8 cellular contexts compared by ENCODE assay signal in the genomic region with DNA sequence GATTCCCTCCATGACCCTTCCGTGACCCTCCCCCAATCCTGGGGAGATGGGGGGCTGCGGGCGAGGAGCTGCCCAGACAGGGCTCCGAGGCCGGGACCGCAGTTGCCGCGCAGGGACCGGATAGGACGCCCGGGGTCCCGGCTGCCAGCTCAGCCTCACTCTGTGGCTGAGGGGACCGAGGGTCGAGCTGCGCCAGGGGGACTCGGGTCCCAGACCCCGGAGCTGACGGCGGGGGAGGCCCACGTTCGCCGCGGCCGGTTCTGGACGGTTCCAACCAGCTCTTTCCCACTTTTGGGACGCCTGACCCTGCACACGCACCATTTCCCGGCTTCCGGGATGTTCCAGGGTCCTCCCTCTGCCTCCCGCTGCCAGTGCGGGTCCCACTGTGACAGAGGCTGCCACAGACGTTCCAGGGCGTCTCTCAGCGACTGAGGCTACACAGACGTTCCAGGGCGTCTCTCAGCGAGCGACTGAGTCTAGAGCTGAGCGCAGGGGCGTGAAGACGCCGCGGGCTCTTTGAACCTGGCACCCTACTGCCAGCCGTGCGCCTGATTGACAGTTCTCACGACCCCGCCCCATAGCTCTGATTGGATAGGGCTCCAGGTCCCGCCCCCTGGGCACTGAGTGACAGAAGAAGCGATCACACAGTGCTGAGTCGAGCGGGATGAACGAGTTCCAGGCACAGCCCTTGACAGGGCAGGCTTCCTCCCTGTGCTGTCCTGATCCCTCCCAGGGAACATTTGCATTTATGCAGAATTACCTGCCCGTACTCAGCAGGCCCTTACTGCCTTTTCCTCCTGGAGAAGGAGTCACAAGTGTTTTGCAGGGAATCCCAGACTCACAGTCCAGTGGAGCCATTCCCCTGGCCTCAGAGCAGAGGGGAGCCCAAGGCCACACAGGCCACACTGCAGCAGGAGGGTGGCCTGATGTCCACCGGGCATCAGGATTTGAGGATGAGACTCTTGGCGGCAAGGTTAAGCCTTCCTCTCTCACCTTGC. TPM values are rescaled to one million over a fixed set of nuclear protein-coding genes. Genes with fewer than 3 reads are reported as not detected.
DNase-seq lines count a peak whose midpoint lies in the region; ATAC-seq and TF ChIP-seq lines count a peak whose summit lies in the region.

A gene (minus strand): TSS at position 472 of the 998 bp plus-strand sequence. CDS start 151 bp downstream, at position 321.

- intact Hi-C loops in A673 (cut with micrococcal nuclease; ENCODE audit: unreplicated experiment) = no loop called here

- no peak for TF ChIP-seq CTCF in A673 (conservative IDR thresholded peaks at IDR 0.05; ENCODE audit: low read depth, low read length)

- CTCF ChIA-PET in A673 (lab: Charles Lee) = interaction anchor here (1.2 kb wide), 1 partner anchor 274 kb away, joined by 4 read pairs; no protein-coding TSS in a partner anchor

- H3K27ac ChIP-seq in A673 (ENCODE audit: low read depth, low read length, poor library complexity, severe bottlenecking) (no peak within 1 kb of the TSS), cingulate gyrus (ENCODE audit: low read depth, low read length) (peak within 1 kb of the TSS; percentile 75)

- H3K27me3 ChIP-seq in A673 (replicated peaks; ENCODE audit: insufficient read depth, low read depth, low read length, poor library complexity) = peaks cover 5% of the 10 kb centered on the region

- no peaks in the 10 kb centered on the region for H3K9me3 ChIP-seq in A673 (ENCODE audit: low read depth, low read length, poor library complexity, severe bottlenecking)

- BruUV-seq in A673 (replicated peaks; lab: Mats Ljungman, UMichigan) = no TSS peak

- peak within 1 kb of the TSS; percentile 61 for H3K4me3 ChIP-seq in A673 (ENCODE audit: low read depth, low read length, poor library complexity, severe bottlenecking)

- no peaks in the 10 kb centered on the region for H3K4me1 ChIP-seq in A673 (ENCODE audit: insufficient read depth, low read length, poor library complexity, severe bottlenecking)

- POLR2A ChIA-PET in A673 (lab: Charles Lee; ENCODE audit: low non-redundant PET) = no interaction called here

- DNase-seq in A673 (ENCODE audit: low spot score) (peak; percentile 93), NCI-H2227 treated with DMSO at 0.1 percent for 48 hours (lab: John Stamatoyannopoulos, UW) (peak; percentile 74), kidney tubule cell (ENCODE audit: low spot score) (peak; percentile 96)
- DNase-seq in activated CD4-positive, alpha-beta T cell treated with anti-CD3 and anti-CD28 coated beads for 48 hours = peak; percentile 99
- peak; percentile 96 to 99 for DNase-seq in stimulated activated CD4-positive, alpha-beta T cell treated with anti-CD3 and anti-CD28 coated beads, Interleukin-15, amount 100 ng/mL, for 48 hours (ENCODE audit: low read depth in 2 of 2)

- ATAC-seq in GM18858 (IDR thresholded peaks at IDR 0.05; ENCODE audit: unreplicated experiment) (peak; percentile 66), HG03066 (IDR thresholded peaks at IDR 0.05; ENCODE audit: low read depth, unreplicated experiment) (peak; percentile 84)

- no peaks in the 10 kb centered on the region for H3K36me3 ChIP-seq in A673 (ENCODE audit: insufficient read depth, low read length, poor library complexity, severe bottlenecking)

RNA-seq across cellular contexts. Expression of the gene that starts here (rescaled TPM):
- total RNA-seq in A673 (2021) = 0.15 and 0.26 TPM in 2 replicates

Comparison
In these comparisons a context has a peak if more than half of its experiments do, and no peak if none do; other contexts are left out.
1. Peak in DNase-seq and H3K4me3 ChIP-seq in A673; RNA of the gene not detected or under 1 TPM.